In the genomic region with DNA sequence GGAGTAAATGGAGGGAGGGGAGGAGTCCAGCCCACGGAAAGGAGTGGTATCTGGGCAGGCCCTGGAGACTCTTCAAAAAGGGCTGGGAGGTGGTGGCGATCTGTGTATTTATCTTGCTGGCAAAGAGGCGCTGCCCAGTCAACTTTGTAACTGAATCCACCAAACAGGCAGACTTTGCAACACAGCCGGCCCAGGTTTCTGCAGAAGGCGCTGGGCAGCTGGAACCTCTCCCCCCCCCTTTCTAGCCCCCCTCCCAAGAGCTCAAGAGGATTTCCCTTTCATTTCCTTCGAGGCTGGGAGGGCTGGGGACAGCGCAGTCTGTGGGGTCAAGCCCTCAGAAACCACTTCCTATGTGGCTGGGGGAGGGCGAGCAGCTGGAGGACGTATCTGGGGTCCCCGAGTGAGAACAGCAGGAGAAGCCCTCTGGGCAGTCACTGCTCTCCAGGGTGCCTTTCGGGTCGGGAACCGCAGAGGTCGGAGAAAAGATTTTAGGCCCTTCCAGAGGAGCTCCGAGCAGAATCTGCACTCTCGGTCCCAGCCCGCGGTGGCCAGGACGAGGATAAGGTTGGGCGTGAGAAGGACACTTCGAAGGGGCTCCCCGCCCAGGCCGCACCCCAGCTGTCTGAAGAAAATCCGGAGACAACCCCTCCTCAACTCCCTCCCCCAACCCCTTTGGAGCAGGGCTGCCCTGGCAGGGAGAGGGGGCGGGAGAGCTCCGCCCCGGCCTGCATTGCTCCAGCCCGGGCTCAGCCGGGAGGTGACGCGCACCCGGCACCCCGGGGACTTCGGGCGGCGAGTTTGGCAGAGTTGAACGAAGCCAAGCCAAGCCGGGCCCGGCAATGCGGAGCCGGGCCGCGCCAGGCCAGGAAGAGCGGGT, we compare ENCODE assay signal across 8 cellular contexts. TPM values are rescaled to one million over a fixed set of nuclear protein-coding genes. Genes with fewer than 3 reads are reported as not detected.
DNase-seq lines count a peak whose midpoint lies in the region; ATAC-seq and TF ChIP-seq lines count a peak whose summit lies in the region.

No MANE protein-coding gene starts in this region.

- peak; percentile 20 for ATAC-seq in HG02885 (IDR thresholded peaks at IDR 0.05; ENCODE audit: poor library complexity, unreplicated experiment)

- H3K9me3 ChIP-seq in esophagus muscularis mucosa (no peaks in the 10 kb centered on the region), suprapubic skin (no peaks in the 10 kb centered on the region)

- H3K4me3 ChIP-seq in esophagus muscularis mucosa: peak overlapping the region; percentile 82 to 98 (median 90)
- peak overlapping the region; percentile 93 for H3K4me3 ChIP-seq in suprapubic skin

- H3K27ac ChIP-seq in esophagus muscularis mucosa (replicated peaks in 1 of 4) (peak overlapping the region; percentile 94 to 97 (median 96)), suprapubic skin (peak overlapping the region; percentile 95)

- TF ChIP-seq POLR2A in esophagus muscularis mucosa (IDR thresholded peaks at IDR 0.05; ENCODE audit: low read depth): peak; percentile 34
- TF ChIP-seq POLR2A in suprapubic skin (IDR thresholded peaks at IDR 0.05): no peak

- 5% methylated on average over 5 of the region's 44 CpGs for WGBS in esophagus muscularis mucosa
- 0% methylated on average over 9 of the region's 44 CpGs for WGBS in suprapubic skin

- intact Hi-C loops in esophagus muscularis mucosa (cut with DNase I): loop anchor here (5.0 kb wide), 2 partner anchors 42 to 62 kb away; no protein-coding TSS in a partner anchor

- peaks cover 0 to 11% (median 2%) of the 10 kb centered on the region in 4 donors for H3K36me3 ChIP-seq in esophagus muscularis mucosa
- no peaks in the 10 kb centered on the region for H3K36me3 ChIP-seq in suprapubic skin

- H3K4me1 ChIP-seq in esophagus muscularis mucosa: peaks cover 44 to 71% (median 59%) of the 10 kb centered on the region in 4 donors
- H3K4me1 ChIP-seq in suprapubic skin: peaks cover 57% of the 10 kb centered on the region

- TF ChIP-seq CTCF in esophagus muscularis mucosa (IDR thresholded peaks at IDR 0.05) (no peak), suprapubic skin (IDR thresholded peaks at IDR 0.05) (no peak)

- DNase-seq in NCI-H345 (lab: John Stamatoyannopoulos, UW) (peak; percentile 29), NCI-H345 treated with DMSO at 0.1 percent for 48 hours (lab: John Stamatoyannopoulos, UW; ENCODE audit: unreplicated experiment) (no peak), NCI-H748 (lab: John Stamatoyannopoulos, UW; ENCODE audit: unreplicated experiment) (peak; percentile 37), activated T-cell treated with anti-CD3 and anti-CD28 coated beads for 4 hours (peak; percentile 24), esophagus muscularis mucosa (ENCODE audit: extremely low spot score) (no peak), myocyte (ENCODE audit: low read depth) (peak; percentile 75), suprapubic skin (ENCODE audit: low spot score in 2 of 2) (peak; percentile 82 to 89)

- H3K27me3 ChIP-seq in esophagus muscularis mucosa: no peaks in the 10 kb centered on the region
- H3K27me3 ChIP-seq in suprapubic skin: no peaks in the 10 kb centered on the region

- TF ChIP-seq EP300 in esophagus muscularis mucosa (IDR thresholded peaks at IDR 0.05): no peak
- TF ChIP-seq EP300 in suprapubic skin (IDR thresholded peaks at IDR 0.05): no peak

RNA-seq across cellular contexts. Expression of a gene that starts 0.9 kb away (rescaled TPM):
- total RNA-seq in esophagus muscularis mucosa (100 to 1,000 TPM; 100 to 156 (median 120) TPM), myocyte (14.1 and 21.1 TPM in 2 replicates), suprapubic skin (10 to 100 TPM in 2 of 4 donors, 1 to 10 TPM in 2; 8.9 to 17.3 (median 12.8) TPM)
- 14.4 TPM for polyA plus RNA-seq in myocyte (2012)

Comparison
In these comparisons a context has a peak if more than half of its experiments do, and no peak if none do; other contexts are left out.
1. DNase-seq: peak in NCI-H345 (single experiment), NCI-H748 (single experiment), activated T-cell treated with anti-CD3 and anti-CD28 coated beads for 4 hours (single experiment), myocyte (single experiment) and suprapubic skin (2 of 2); none in NCI-H345 treated with DMSO at 0.1 percent for 48 hours (single experiment) and esophagus muscularis mucosa (single experiment).